ENCODE assay signal across 6 cellular contexts in genomic region chr6:131456565-131456964, GRCh38.
"Had no signal": no experiment of that assay in that cellular context is flagged by ENCODE, and none has a peak within 500 bp of the region (broad histone marks: within the 10 kb centered on the region; RNA-seq: fewer than 3 reads in every experiment).

No MANE protein-coding gene starts in this region.

- DNase-seq: GOT3, H9, HCEC 1CT, KBM-7 had no signal

- FAIRE-seq: H54, HTR-8/SVneo had no signal
